Comparison of ENCODE assay signal across 8 cellular contexts in the genomic region with DNA sequence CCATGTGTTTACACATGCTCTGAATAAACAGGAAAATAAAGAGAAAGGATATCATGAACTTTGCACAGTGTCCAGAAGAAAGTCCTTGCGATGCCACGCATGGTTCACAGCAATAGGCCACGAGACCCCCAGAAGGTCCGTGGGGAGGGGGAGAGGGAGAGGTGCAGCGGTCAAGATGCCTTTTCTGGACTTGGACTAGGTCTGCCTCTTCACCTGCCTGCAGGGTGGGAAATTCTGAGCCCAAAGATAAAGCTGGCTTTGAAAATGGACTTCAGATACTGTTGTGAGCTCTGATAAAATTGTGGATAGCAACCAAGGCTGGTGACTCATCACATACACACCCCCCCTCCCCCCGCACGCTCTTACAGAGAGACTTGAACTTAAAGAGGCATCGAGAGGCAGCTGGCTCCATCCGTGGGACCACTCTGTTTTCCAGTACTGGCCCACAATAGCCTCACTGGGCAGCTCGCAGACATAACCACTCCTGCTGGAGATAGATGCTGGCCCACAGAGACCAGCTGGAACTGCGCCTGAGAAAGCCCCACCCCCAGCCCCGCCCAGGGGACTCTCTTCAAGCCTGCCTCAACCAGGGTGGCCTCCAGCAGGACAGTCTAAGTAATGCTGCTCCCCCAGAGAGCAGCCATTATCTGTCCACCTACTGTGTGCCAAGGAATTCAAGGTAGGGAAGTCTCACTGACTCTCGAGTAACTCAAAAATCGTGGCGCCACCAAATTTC. TPM values are rescaled to one million over a fixed set of nuclear protein-coding genes. Genes with fewer than 3 reads are reported as not detected.
DNase-seq lines count a peak whose midpoint lies in the region; ATAC-seq and TF ChIP-seq lines count a peak whose summit lies in the region.

No MANE protein-coding gene starts in this region.

- H3K4me3 Mint-ChIP-seq in T-helper 2 cell treated with Interferon-gamma antibody and Interleukin-4, amounts not matched to agents 5 μg/mL and 100 μg/mL, for 36 hours = no peak overlapping the region

- TF ChIP-seq RAD21 in liver (IDR thresholded peaks at IDR 0.05) = peak in 1 of 2 donors; percentile 14

- no peak overlapping the region for H3K9ac ChIP-seq in liver (ENCODE audit: low read depth in 1 of 2, low read length in 2 of 2)
- H3K9ac ChIP-seq in subcutaneous abdominal adipose tissue (ENCODE audit: low read length in 5 of 5) = peak overlapping the region in 2 of 5 donors; percentile 0 to 33

- BruUV-seq in PC-9 (replicated peaks; lab: Mats Ljungman, UMichigan) = no TSS peak

- H2AFZ ChIP-seq in PC-9 = no peak overlapping the region

- peaks cover 11% of the 10 kb centered on the region for H3K4me1 Mint-ChIP-seq in T-helper 2 cell treated with Interferon-gamma antibody and Interleukin-4, amounts not matched to agents 5 μg/mL and 100 μg/mL, for 36 hours (ENCODE audit: low read depth)

- TF ChIP-seq CTCF in PC-9 (conservative IDR thresholded peaks at IDR 0.05) (no peak), choroid plexus epithelial cell (conservative IDR thresholded peaks at IDR 0.05; ENCODE audit: low read depth, low read length) (no peak), liver (IDR thresholded peaks at IDR 0.05; ENCODE audit: low read depth, low read length, missing input control) (no peak)

- ATAC-seq in HG02588 (IDR thresholded peaks at IDR 0.05; ENCODE audit: unreplicated experiment) = no peak

- H3K27me3 ChIP-seq in PC-9 (ENCODE audit: insufficient read depth, low read depth) (peaks cover 70% of the 10 kb centered on the region), liver (ENCODE audit: control insufficient read depth in 4 of 4, insufficient read depth in 4 of 4, low read length in 3 of 4) (peaks cover 0 to 3% (median under 1%) of the 10 kb centered on the region in 4 donors), subcutaneous abdominal adipose tissue (ENCODE audit: control insufficient read depth in 5 of 5, insufficient read depth in 4 of 5, low read length in 5 of 5) (peaks cover 14 to 43% (median 39%) of the 10 kb centered on the region in 5 donors)

- peaks cover 7% of the 10 kb centered on the region for H3F3A ChIP-seq in PC-9 (ENCODE audit: insufficient read depth, low read depth)

- H3K9me3 ChIP-seq in PC-9 (ENCODE audit: insufficient read depth, low read depth) (no peaks in the 10 kb centered on the region), liver (ENCODE audit: control insufficient read depth in 4 of 4, low read length in 3 of 4) (no peaks in the 10 kb centered on the region), subcutaneous abdominal adipose tissue (ENCODE audit: control insufficient read depth in 5 of 5, low read length in 5 of 5) (no peaks in the 10 kb centered on the region)

- no peaks in the 10 kb centered on the region for H3K9me2 ChIP-seq in PC-9 (ENCODE audit: insufficient read depth)

- H3K79me2 ChIP-seq in PC-9 (ENCODE audit: low read depth) = no peaks in the 10 kb centered on the region

- no peak overlapping the region for H3K27ac Mint-ChIP-seq in T-helper 2 cell treated with Interferon-gamma antibody and Interleukin-4, amounts not matched to agents 5 μg/mL and 100 μg/mL, for 36 hours

- H3K4me3 ChIP-seq in PC-9 (no peak overlapping the region), choroid plexus epithelial cell (ENCODE audit: low read depth, low read length) (peak overlapping the region; percentile 27), liver (ENCODE audit: low read depth in 1 of 3, low read length in 3 of 3) (no peak overlapping the region), subcutaneous abdominal adipose tissue (ENCODE audit: low read depth in 1 of 5, low read length in 5 of 5) (peak overlapping the region; percentile 8 to 93 (median 85))

- H3K9me3 Mint-ChIP-seq in T-helper 2 cell treated with Interferon-gamma antibody and Interleukin-4, amounts not matched to agents 5 μg/mL and 100 μg/mL, for 36 hours = peaks cover 5% of the 10 kb centered on the region

- no peaks in the 10 kb centered on the region for H4K20me1 ChIP-seq in PC-9 (ENCODE audit: insufficient read depth)

- intact Hi-C loops in PC-9 (cut with micrococcal nuclease; ENCODE audit: unreplicated experiment) = no loop called here

- H3K36me3 ChIP-seq in PC-9 (ENCODE audit: low read depth) = no peaks in the 10 kb centered on the region
- no peaks in the 10 kb centered on the region for H3K36me3 ChIP-seq in liver (ENCODE audit: control insufficient read depth in 4 of 4, insufficient read depth in 3 of 4, low read depth in 1 of 4, low read length in 3 of 4)
- no peaks in the 10 kb centered on the region for H3K36me3 ChIP-seq in subcutaneous abdominal adipose tissue (ENCODE audit: control insufficient read depth in 5 of 5, insufficient read depth in 5 of 5, low read length in 5 of 5)

- no peaks in the 10 kb centered on the region for H3K36me3 Mint-ChIP-seq in T-helper 2 cell treated with Interferon-gamma antibody and Interleukin-4, amounts not matched to agents 5 μg/mL and 100 μg/mL, for 36 hours (ENCODE audit: low read depth)

- DNase-seq in NCI-H1417 (lab: John Stamatoyannopoulos, UW) (peak in 2 of 3 experiments; percentile 26 to 35), NCI-H1417 treated with DMSO at 0.1 percent for 48 hours (lab: John Stamatoyannopoulos, UW) (no peak), PC-9 (peak; percentile 57 to 63), choroid plexus epithelial cell (ENCODE audit: low read depth) (peak; percentile 90)
- no peak for DNase-seq in T-helper 2 cell treated with Interferon-gamma antibody and Interleukin-4, amounts not matched to agents 5 μg/mL and 100 μg/mL, for 36 hours (ENCODE audit: low spot score)

- POLR2A ChIA-PET in PC-9 (lab: Charles Lee; ENCODE audit: unreplicated experiment) = interaction anchor here (0.5 to 0.7 kb wide), 3 partner anchors 42 to 748 kb away, joined by 3 to 6 read pairs (median 4); no protein-coding TSS in a partner anchor

- H3K4me1 ChIP-seq in PC-9 (replicated peaks; ENCODE audit: insufficient read depth) = peaks cover 24% of the 10 kb centered on the region
- H3K4me1 ChIP-seq in liver (ENCODE audit: control insufficient read depth in 4 of 4, insufficient read depth in 4 of 4, low read length in 3 of 4) = peaks cover 4 to 33% (median 28%) of the 10 kb centered on the region in 4 donors
- peaks cover 5 to 42% (median 41%) of the 10 kb centered on the region in 5 donors for H3K4me1 ChIP-seq in subcutaneous abdominal adipose tissue (ENCODE audit: control insufficient read depth in 5 of 5, insufficient read depth in 5 of 5, low read length in 5 of 5)

- H3K4me2 ChIP-seq in PC-9 = peak overlapping the region; percentile 68

- H3K27ac ChIP-seq in PC-9 (no peak overlapping the region), liver (ENCODE audit: low read depth in 1 of 2, low read length in 2 of 2) (peak overlapping the region; percentile 33 to 58), subcutaneous abdominal adipose tissue (ENCODE audit: low read depth, low read length) (peak overlapping the region; percentile 90)

- CTCF ChIA-PET in PC-9 (lab: Charles Lee) = interaction anchor here (0.6 to 0.7 kb wide), 2 partner anchors 107 to 238 kb away, joined by 3 read pairs; no protein-coding TSS in a partner anchor

- 34% methylated on average over 15 of the region's 15 CpGs for WGBS in liver

- peaks cover 81% of the 10 kb centered on the region for H3K27me3 Mint-ChIP-seq in T-helper 2 cell treated with Interferon-gamma antibody and Interleukin-4, amounts not matched to agents 5 μg/mL and 100 μg/mL, for 36 hours (ENCODE audit: low read depth)

TF ChIP-seq in liver, 16 proteins besides CTCF, POLR2A, EP300 and RAD21 (continues in another document):
- no peak for TF ChIP-seq HNF4G (IDR thresholded peaks at IDR 0.05)
- TF ChIP-seq, protein P1, sequence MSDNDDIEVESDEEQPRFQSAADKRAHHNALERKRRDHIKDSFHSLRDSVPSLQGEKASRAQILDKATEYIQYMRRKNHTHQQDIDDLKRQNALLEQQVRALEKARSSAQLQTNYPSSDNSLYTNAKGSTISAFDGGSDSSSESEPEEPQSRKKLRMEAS (IDR thresholded peaks at IDR 0.05) = no peak
- peak; percentile 51 to 78 for TF ChIP-seq JUND (IDR thresholded peaks at IDR 0.05)
- TF ChIP-seq TAF1 (conservative IDR thresholded peaks at IDR 0.05) = no peak
- TF ChIP-seq NR2F2 (IDR thresholded peaks at IDR 0.05) = no peak
- TF ChIP-seq EGR1 (IDR thresholded peaks at IDR 0.05; ENCODE audit: low read depth in 2 of 2) = no peak
- TF ChIP-seq HNF4A (conservative IDR thresholded peaks at IDR 0.05) = peak in 1 of 2 donors; percentile 48
- no peak for TF ChIP-seq GABPA (IDR thresholded peaks at IDR 0.05 in 1 of 2, conservative IDR thresholded peaks at IDR 0.05 in 1 of 2)
- TF ChIP-seq, protein P2, sequence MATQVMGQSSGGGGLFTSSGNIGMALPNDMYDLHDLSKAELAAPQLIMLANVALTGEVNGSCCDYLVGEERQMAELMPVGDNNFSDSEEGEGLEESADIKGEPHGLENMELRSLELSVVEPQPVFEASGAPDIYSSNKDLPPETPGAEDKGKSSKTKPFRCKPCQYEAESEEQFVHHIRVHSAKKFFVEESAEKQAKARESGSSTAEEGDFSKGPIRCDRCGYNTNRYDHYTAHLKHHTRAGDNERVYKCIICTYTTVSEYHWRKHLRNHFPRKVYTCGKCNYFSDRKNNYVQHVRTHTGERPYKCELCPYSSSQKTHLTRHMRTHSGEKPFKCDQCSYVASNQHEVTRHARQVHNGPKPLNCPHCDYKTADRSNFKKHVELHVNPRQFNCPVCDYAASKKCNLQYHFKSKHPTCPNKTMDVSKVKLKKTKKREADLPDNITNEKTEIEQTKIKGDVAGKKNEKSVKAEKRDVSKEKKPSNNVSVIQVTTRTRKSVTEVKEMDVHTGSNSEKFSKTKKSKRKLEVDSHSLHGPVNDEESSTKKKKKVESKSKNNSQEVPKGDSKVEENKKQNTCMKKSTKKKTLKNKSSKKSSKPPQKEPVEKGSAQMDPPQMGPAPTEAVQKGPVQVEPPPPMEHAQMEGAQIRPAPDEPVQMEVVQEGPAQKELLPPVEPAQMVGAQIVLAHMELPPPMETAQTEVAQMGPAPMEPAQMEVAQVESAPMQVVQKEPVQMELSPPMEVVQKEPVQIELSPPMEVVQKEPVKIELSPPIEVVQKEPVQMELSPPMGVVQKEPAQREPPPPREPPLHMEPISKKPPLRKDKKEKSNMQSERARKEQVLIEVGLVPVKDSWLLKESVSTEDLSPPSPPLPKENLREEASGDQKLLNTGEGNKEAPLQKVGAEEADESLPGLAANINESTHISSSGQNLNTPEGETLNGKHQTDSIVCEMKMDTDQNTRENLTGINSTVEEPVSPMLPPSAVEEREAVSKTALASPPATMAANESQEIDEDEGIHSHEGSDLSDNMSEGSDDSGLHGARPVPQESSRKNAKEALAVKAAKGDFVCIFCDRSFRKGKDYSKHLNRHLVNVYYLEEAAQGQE (IDR thresholded peaks at IDR 0.05) = no peak
- peak; percentile 12 for TF ChIP-seq FOXA2 (IDR thresholded peaks at IDR 0.05)
- peak; percentile 14 for TF ChIP-seq SP1 (IDR thresholded peaks at IDR 0.05)
- no peak for TF ChIP-seq FOXA1 (IDR thresholded peaks at IDR 0.05)
- TF ChIP-seq RXRA (IDR thresholded peaks at IDR 0.05) = peak in 1 of 2 donors; percentile 16

RNA-seq across cellular contexts. Expression of a gene that starts 21.2 kb away (rescaled TPM):
- 6.3 and 6.8 TPM in 2 replicates for total RNA-seq in PC-9 (2021)
- 1 to 10 TPM; 3.5 to 6.7 TPM for total RNA-seq in liver
- polyA plus RNA-seq in liver = 1 to 10 TPM; 1.2 to 1.6 TPM

Comparison
In these comparisons a context has a peak if more than half of its experiments do, and no peak if none do; other contexts are left out.
1. DNase-seq: peak in NCI-H1417 (2 of 3), PC-9 (2 of 2) and choroid plexus epithelial cell (single experiment); none in NCI-H1417 treated with DMSO at 0.1 percent for 48 hours (single experiment) and T-helper 2 cell treated with Interferon-gamma antibody and Interleukin-4, amounts not matched to agents 5 μg/mL and 100 μg/mL, for 36 hours (single experiment).
2. H3K4me3 ChIP-seq: peak in choroid plexus epithelial cell (single experiment) and subcutaneous abdominal adipose tissue (5 of 5); none in PC-9 (single experiment) and liver (0 of 3).